Comparison of ENCODE assay signal across 25 cellular contexts in genomic region chr15:29252231-29252630, GRCh38.
"Had no signal": no experiment of that assay in that cellular context is flagged by ENCODE, and none has a peak within 500 bp of the region (broad histone marks: within the 10 kb centered on the region; RNA-seq: fewer than 3 reads in every experiment).

No MANE protein-coding gene starts in this region.

- H3K4me1 ChIP-seq: esophagus muscularis mucosa, foreskin keratinocyte, gastroesophageal sphincter, heart left ventricle, left lung, lower lobe of right lung had no signal

- H2AFZ ChIP-seq: hepatocyte had no signal

- H3K9me3 ChIP-seq: gastroesophageal sphincter, lower lobe of right lung, mucosa of descending colon had no signal

- H3K27me3 ChIP-seq: dorsolateral prefrontal cortex, esophagus muscularis mucosa, foreskin keratinocyte, gastroesophageal sphincter, heart left ventricle, hepatocyte, left lung had no signal

- ATAC-seq: foreskin keratinocyte, gastroesophageal sphincter, heart left ventricle, left colon, left lung, left ventricle myocardium superior, lower lobe of right lung, mucosa of descending colon had no signal

- DNase-seq: dermis blood vessel endothelial cell; dorsolateral prefrontal cortex; effector CD4-positive, alpha-beta T cell; effector memory CD4-positive, alpha-beta T cell; foreskin keratinocyte; heart left ventricle; hypothalamus; immature natural killer cell; islet precursor cell; kidney; kidney glomerular epithelial cell; left colon; left lung; left ventricle myocardium superior; lower lobe of right lung; mesenchymal stem cell; mucosa of descending colon; naive B cell had no signal

- H3K27ac ChIP-seq: coronary artery, dorsolateral prefrontal cortex, esophagus muscularis mucosa, foreskin keratinocyte, gastroesophageal sphincter, heart left ventricle, hepatocyte, left lung, lower lobe of right lung had no signal

- H3K4me2 ChIP-seq: hepatocyte had no signal

- H3K36me3 ChIP-seq: esophagus muscularis mucosa, gastroesophageal sphincter, heart left ventricle, left lung, lower lobe of right lung had no signal

- H3K79me2 ChIP-seq: hepatocyte had no signal

- H3K4me3 ChIP-seq: coronary artery, dorsolateral prefrontal cortex, esophagus muscularis mucosa, gastroesophageal sphincter, heart left ventricle, hepatocyte, left lung, lower lobe of right lung, mucosa of descending colon had no signal

- FAIRE-seq: colon, endothelial cell of umbilical vein, frontal cortex, kidney had no signal
